In genomic region chr5:115459844-115460243, GRCh38 we compare ENCODE assay signal across 2 cellular contexts.
TF ChIP-seq lines count a peak whose summit lies in the region.

No MANE protein-coding gene starts in this region.

TF ChIP-seq in IMR-90, 13 proteins besides CTCF, POLR2A, EP300 and RAD21:
- TF ChIP-seq MAZ (IDR thresholded peaks at IDR 0.05; ENCODE audit: borderline replicate concordance, low read depth, low read length) (no peak), RCOR1 (IDR thresholded peaks at IDR 0.05; ENCODE audit: insufficient replicate concordance, low read length) (no peak), MXI1 (IDR thresholded peaks at IDR 0.05; ENCODE audit: borderline replicate concordance, low read depth, low read length) (no peak), SMC3 (IDR thresholded peaks at IDR 0.05; ENCODE audit: low read depth, low read length) (no peak), FOS (IDR thresholded peaks at IDR 0.05; ENCODE audit: low read depth, low read length) (no peak), CHD1 (IDR thresholded peaks at IDR 0.05; ENCODE audit: low read depth, low read length) (no peak), BHLHE40 (IDR thresholded peaks at IDR 0.05; ENCODE audit: low read depth, low read length) (no peak), RFX5 (IDR thresholded peaks at IDR 0.05; ENCODE audit: low read depth, low read length) (no peak), ELK1 (IDR thresholded peaks at IDR 0.05; ENCODE audit: borderline replicate concordance, low read depth, low read length) (no peak), CEBPB (IDR thresholded peaks at IDR 0.05; ENCODE audit: low read depth, low read length) (no peak), MAFK (IDR thresholded peaks at IDR 0.05; ENCODE audit: low read depth, low read length) (no peak), NFE2L2 (IDR thresholded peaks at IDR 0.05; ENCODE audit: low read depth, low read length) (no peak), USF2 (IDR thresholded peaks at IDR 0.05; ENCODE audit: low read depth, low read length) (no peak)

TF ChIP-seq in endothelial cell of umbilical vein, 7 proteins besides CTCF, POLR2A, EP300 and RAD21:
- TF ChIP-seq POLR2AphosphoS5 (IDR thresholded peaks at IDR 0.05; ENCODE audit: insufficient read depth, low read depth, low read length): no peak
- TF ChIP-seq EZH2 (IDR thresholded peaks at IDR 0.05; ENCODE audit: borderline replicate concordance, low read depth, low read length, severe bottlenecking): no peak
- TF ChIP-seq JUN (IDR thresholded peaks at IDR 0.05; ENCODE audit: borderline replicate concordance, insufficient read depth, insufficient read length, low read depth): no peak
- TF ChIP-seq MYC (IDR thresholded peaks at IDR 0.05; ENCODE audit: low read depth, low read length): no peak
- no peak for TF ChIP-seq GATA2 (IDR thresholded peaks at IDR 0.05; ENCODE audit: insufficient read depth, insufficient read length, low read depth, low read length)
- no peak for TF ChIP-seq MAX (IDR thresholded peaks at IDR 0.05; ENCODE audit: insufficient read depth, insufficient read length)
- no peak for TF ChIP-seq FOS (IDR thresholded peaks at IDR 0.05; ENCODE audit: borderline replicate concordance, insufficient read depth, low read length)
TF ChIP-seq in endothelial cell of umbilical vein: peak in this region for 0.
